Comparison of ENCODE assay signal across 13 cellular contexts in genomic region chr22:17214416-17215043, GRCh38. TPM values are rescaled to one million over a fixed set of nuclear protein-coding genes. Genes with fewer than 3 reads are reported as not detected.
DNase-seq lines count a peak whose midpoint lies in the region; ATAC-seq, FAIRE-seq and TF ChIP-seq lines count a peak whose summit lies in the region.
"Had no signal": no experiment of that assay in that cellular context is flagged by ENCODE, and none has a peak within 500 bp of the region (broad histone marks: within the 10 kb centered on the region; RNA-seq: fewer than 3 reads in every experiment).

No MANE protein-coding gene starts in this region.

- WGBS in right lobe of liver (ENCODE audit: insufficient coverage, low coverage, low lambda C conversion rate, missing lambda C conversion rate) = 83% methylated on average over 5 of the region's 5 CpGs
- WGBS in HepG2 (ENCODE audit: low lambda C conversion rate) = 47% methylated on average over 4 of the region's 5 CpGs

- POLR2A ChIA-PET in HepG2 (lab: Yijun Ruan, JAX) = no interaction called here

- H3K4me1 Mint-ChIP-seq in T-helper 17 cell = peaks cover 43% of the 10 kb centered on the region

- BruUV-seq in HepG2 (replicated peaks; lab: Mats Ljungman, UMichigan) = no TSS peak

- no peaks in the 10 kb centered on the region for H4K20me1 ChIP-seq in HepG2 (ENCODE audit: insufficient read depth, low read length)

- no peak for FAIRE-seq in HepG2 (lab: Jason Lieb, UNC)

- H3K27me3 ChIP-seq in right lobe of liver (no peaks in the 10 kb centered on the region), HepG2 (ENCODE audit: control insufficient read depth in 1 of 2, insufficient read depth in 2 of 2, low read length in 2 of 2) (no peaks in the 10 kb centered on the region)
- H3K27me3 ChIP-seq: colonic mucosa, ovary had no signal

- no peak for TF ChIP-seq RAD21 in HepG2 (CRISPR knock-in tag; IDR thresholded peaks at IDR 0.05)

- no peaks in the 10 kb centered on the region for H3K79me2 ChIP-seq in HepG2 (ENCODE audit: insufficient read depth, low read length)

- peak in 1 of 3 donors; percentile 17 for DNase-seq in right lobe of liver
- no peak for DNase-seq in HepG2 (ENCODE audit: low spot score)
- no peak for DNase-seq in T-helper 17 cell
- no peak for DNase-seq in left lobe of liver (ENCODE audit: low spot score)
- no peak for DNase-seq in NCI-H524 (lab: John Stamatoyannopoulos, UW)
- DNase-seq in 8988T = no peak
- DNase-seq: activated gamma-delta T cell, GDM1 had no signal

- H3K4me3 Mint-ChIP-seq in T-helper 17 cell = no peak overlapping the region

- TF ChIP-seq CTCF in right lobe of liver (IDR thresholded peaks at IDR 0.05) = no peak
- TF ChIP-seq CTCF in HepG2 (CRISPR knock-in tag; IDR thresholded peaks at IDR 0.05) = no peak

- ATAC-seq in right lobe of liver (peak; percentile 8 to 30 (median 14)), HepG2 (no peak; the same call in 2 of the 3 replicates), T-helper 17 cell (no peak), left lobe of liver (peak; percentile 21), GM19395 (IDR thresholded peaks at IDR 0.05; ENCODE audit: unreplicated experiment) (no peak), HG02938 (IDR thresholded peaks at IDR 0.05; ENCODE audit: unreplicated experiment) (no peak)
- ATAC-seq: Panc1 had no signal

- no peaks in the 10 kb centered on the region for H3K36me3 ChIP-seq in right lobe of liver
- no peaks in the 10 kb centered on the region for H3K36me3 ChIP-seq in HepG2 (replicated peaks in 1 of 2; ENCODE audit: control insufficient read depth in 1 of 2, insufficient read depth in 2 of 2, low read length in 2 of 2)
- H3K36me3 ChIP-seq: colonic mucosa, ovary had no signal

- in situ Hi-C loops in HepG2 (cut with HindIII; ENCODE audit: extremely low pct_ligation_motif_present, low pct_unique_long_range_greater_than_20kb) = no loop called here

- CTCF ChIA-PET in HepG2 (lab: Yijun Ruan, JAX; ENCODE audit: low intra/inter-chr PET ratio, low total read pairs) = no interaction called here

- peak overlapping the region; percentile 92 for H3K27ac Mint-ChIP-seq in T-helper 17 cell

- H3K9me3 ChIP-seq in right lobe of liver = no peaks in the 10 kb centered on the region
- no peaks in the 10 kb centered on the region for H3K9me3 ChIP-seq in HepG2 (ENCODE audit: low read length)
- no peaks in the 10 kb centered on the region for H3K9me3 ChIP-seq in T-helper 17 cell (ENCODE audit: control insufficient read depth, low read length, poor library complexity, severe bottlenecking)
- H3K9me3 ChIP-seq: colonic mucosa, ovary had no signal

- no peaks in the 10 kb centered on the region for H3K4me1 ChIP-seq in right lobe of liver
- no peaks in the 10 kb centered on the region for H3K4me1 ChIP-seq in HepG2 (ENCODE audit: insufficient read depth, low read length)
- H3K4me1 ChIP-seq: colonic mucosa had no signal

- H3K27me3 Mint-ChIP-seq in T-helper 17 cell = no peaks in the 10 kb centered on the region

- H3K4me2 ChIP-seq in HepG2 (ENCODE audit: low read depth, low read length) = no peak overlapping the region

- TF ChIP-seq EP300 in HepG2 (IDR thresholded peaks at IDR 0.05; ENCODE audit: low read depth in 2 of 2, low read length in 2 of 2) (no peak), HepG2 (CRISPR knock-in tag; IDR thresholded peaks at IDR 0.05; ENCODE audit: borderline replicate concordance) (no peak)

- H3K9ac ChIP-seq in HepG2 (ENCODE audit: insufficient read depth, low read depth, low read length) = no peak overlapping the region

- no peaks in the 10 kb centered on the region for H3K36me3 Mint-ChIP-seq in T-helper 17 cell (ENCODE audit: low read depth)

- no peak overlapping the region for H2AFZ ChIP-seq in HepG2 (ENCODE audit: low read length)

- H3K27ac ChIP-seq in right lobe of liver (no peak overlapping the region), HepG2 (ENCODE audit: extremely low read length, insufficient read depth, low read length) (no peak overlapping the region)
- H3K27ac ChIP-seq: colonic mucosa, ovary had no signal

- no peak for TF ChIP-seq POLR2A in right lobe of liver (IDR thresholded peaks at IDR 0.05)
- TF ChIP-seq POLR2A in HepG2 (IDR thresholded peaks at IDR 0.05; ENCODE audit: insufficient read depth in 1 of 2, low read depth in 2 of 2, low read length in 2 of 2) = no peak

- intact Hi-C loops in right lobe of liver (cut with DNase I) = no loop called here
- intact Hi-C loops in HepG2 (cut with micrococcal nuclease; ENCODE audit: unreplicated experiment) = no loop called here

- H3K4me3 ChIP-seq in right lobe of liver (no peak overlapping the region), HepG2 (replicated peaks in 1 of 3; ENCODE audit: insufficient read depth in 1 of 3, low read depth in 2 of 3, low read length in 3 of 3) (no peak overlapping the region)
- H3K4me3 ChIP-seq: colonic mucosa, ovary had no signal

TF ChIP-seq in HepG2, 621 proteins besides CTCF, POLR2A, EP300 and RAD21 (continues in another document):
- TF ChIP-seq SMYD3 (CRISPR knock-in tag; IDR thresholded peaks at IDR 0.05) (no peak), SRSF9 (IDR thresholded peaks at IDR 0.05; ENCODE audit: borderline replicate concordance, insufficient read depth, low read depth, low read length, poor library complexity, severe bottlenecking) (no peak), KLF6 (CRISPR knock-in tag; IDR thresholded peaks at IDR 0.05) (no peak), ZNF790 (CRISPR knock-in tag; IDR thresholded peaks at IDR 0.05; ENCODE audit: borderline replicate concordance) (no peak), ZFX (CRISPR knock-in tag; IDR thresholded peaks at IDR 0.05; ENCODE audit: low read depth) (no peak), GATAD1 (CRISPR knock-in tag; IDR thresholded peaks at IDR 0.05) (no peak), REPIN1 (CRISPR knock-in tag; IDR thresholded peaks at IDR 0.05; ENCODE audit: borderline replicate concordance, low read depth) (no peak), SP2 (CRISPR knock-in tag; IDR thresholded peaks at IDR 0.05) (no peak), ZNF546 (CRISPR knock-in tag; conservative IDR thresholded peaks at IDR 0.05) (no peak), ZNF747 (CRISPR knock-in tag; IDR thresholded peaks at IDR 0.05; ENCODE audit: borderline replicate concordance) (no peak), NAIF1 (CRISPR knock-in tag; IDR thresholded peaks at IDR 0.05; ENCODE audit: borderline replicate concordance) (no peak), TBP (CRISPR knock-in tag; IDR thresholded peaks at IDR 0.05) (no peak), NCOA5 (CRISPR knock-in tag; IDR thresholded peaks at IDR 0.05) (no peak), CEBPG (CRISPR knock-in tag; IDR thresholded peaks at IDR 0.05) (no peak)

RNA-seq across cellular contexts. Expression of gene ADA2, which starts 4.7 kb away (rescaled TPM):
- total RNA-seq in right lobe of liver (10 to 100 TPM in 2 of 6 experiments, 1 to 10 TPM in 4; 5.3 to 25.8 (median 8.8) TPM), HepG2 (2016; rRNA removed; fragmentation: Illumina TruSeq; extraction: Trizol) (not detected in 2 replicates), T-helper 17 cell (10 to 100 TPM; 57.2 to 88.5 TPM), left lobe of liver (5.7 TPM)
- not detected in 2 replicates for total RNA-seq in HepG2 (2016; cell fraction: cytosol; rRNA removed; fragmentation: Illumina TruSeq; extraction: Trizol; ENCODE audit: low read depth)
- total RNA-seq in HepG2 (2016; cell fraction: insoluble cytoplasmic fraction; rRNA removed; fragmentation: Illumina TruSeq; extraction: Trizol) = not detected in 2 replicates
- not detected in 2 replicates for total RNA-seq in HepG2 (2016; cell fraction: membrane; rRNA removed; fragmentation: Illumina TruSeq; extraction: Trizol)
- total RNA-seq in HepG2 (2016; cell fraction: nucleus; rRNA removed; fragmentation: Illumina TruSeq; extraction: Trizol) = not detected in 2 replicates
- not detected in 2 replicates for polyA plus RNA-seq in HepG2 (2011; rRNA removed)
- polyA plus RNA-seq in HepG2 (2011; cell fraction: cytosol; rRNA removed) = not detected in 2 replicates
- polyA plus RNA-seq in HepG2 (2011; cell fraction: nucleus; rRNA removed) = not detected in 2 replicates
- not detected in 2 replicates for polyA plus RNA-seq in HepG2 (2012)
- polyA plus RNA-seq in HepG2 (2016; cell fraction: cytosol; fragmentation: Illumina TruSeq; extraction: Trizol; ENCODE audit: low read depth) = not detected in 2 replicates
- not detected in 2 replicates for polyA plus RNA-seq in HepG2 (2016; cell fraction: insoluble cytoplasmic fraction; fragmentation: Illumina TruSeq; extraction: Trizol; ENCODE audit: low read depth)
- polyA plus RNA-seq in HepG2 (2016; cell fraction: membrane; fragmentation: Illumina TruSeq; extraction: Trizol; ENCODE audit: low read depth) = not detected in 2 replicates
- polyA plus RNA-seq in HepG2 (2016; cell fraction: nucleus; fragmentation: Illumina TruSeq; extraction: Trizol; ENCODE audit: insufficient read depth, low read depth) = not detected in 2 replicates
- not detected in 2 replicates for polyA minus RNA-seq in HepG2 (2011; rRNA and poly(A)+ RNA removed; ENCODE audit: low replicate concordance)
- not detected in 2 replicates for polyA minus RNA-seq in HepG2 (2011; cell fraction: cytosol; rRNA and poly(A)+ RNA removed)
- polyA minus RNA-seq in HepG2 (2011; cell fraction: nucleus; rRNA and poly(A)+ RNA removed) = not detected in 2 replicates

RNA-seq across cellular contexts. Expression of gene HDHD5, which starts 55.5 kb away (rescaled TPM):
- total RNA-seq in right lobe of liver (10 to 100 TPM; 19.4 to 44.5 (median 30.2) TPM), HepG2 (2016; rRNA removed; fragmentation: Illumina TruSeq; extraction: Trizol) (not detected in 2 replicates), T-helper 17 cell (10 to 100 TPM; 16.7 to 17.4 TPM), left lobe of liver (31.7 TPM)
- total RNA-seq in HepG2 (2016; cell fraction: cytosol; rRNA removed; fragmentation: Illumina TruSeq; extraction: Trizol; ENCODE audit: low read depth) = not detected in 2 replicates
- not detected in 2 replicates for total RNA-seq in HepG2 (2016; cell fraction: insoluble cytoplasmic fraction; rRNA removed; fragmentation: Illumina TruSeq; extraction: Trizol)
- total RNA-seq in HepG2 (2016; cell fraction: membrane; rRNA removed; fragmentation: Illumina TruSeq; extraction: Trizol) = not detected in 2 replicates
- total RNA-seq in HepG2 (2016; cell fraction: nucleus; rRNA removed; fragmentation: Illumina TruSeq; extraction: Trizol) = not detected in 2 replicates
- not detected in 2 replicates for polyA plus RNA-seq in HepG2 (2011; rRNA removed)
- not detected in 2 replicates for polyA plus RNA-seq in HepG2 (2011; cell fraction: cytosol; rRNA removed)
- polyA plus RNA-seq in HepG2 (2011; cell fraction: nucleus; rRNA removed) = not detected in 2 replicates
- not detected in 2 replicates for polyA plus RNA-seq in HepG2 (2012)
- polyA plus RNA-seq in HepG2 (2016; cell fraction: cytosol; fragmentation: Illumina TruSeq; extraction: Trizol; ENCODE audit: low read depth) = not detected in 2 replicates
- not detected in 2 replicates for polyA plus RNA-seq in HepG2 (2016; cell fraction: insoluble cytoplasmic fraction; fragmentation: Illumina TruSeq; extraction: Trizol; ENCODE audit: low read depth)
- polyA plus RNA-seq in HepG2 (2016; cell fraction: membrane; fragmentation: Illumina TruSeq; extraction: Trizol; ENCODE audit: low read depth) = not detected in 2 replicates
- not detected in 2 replicates for polyA plus RNA-seq in HepG2 (2016; cell fraction: nucleus; fragmentation: Illumina TruSeq; extraction: Trizol; ENCODE audit: insufficient read depth, low read depth)
- 0.34 and 36.3 TPM in 2 replicates for polyA minus RNA-seq in HepG2 (2011; rRNA and poly(A)+ RNA removed; ENCODE audit: low replicate concordance)
- polyA minus RNA-seq in HepG2 (2011; cell fraction: cytosol; rRNA and poly(A)+ RNA removed) = 0.69 and 0.79 TPM in 2 replicates
- 0.52 TPM in 1 of 2 replicates, not detected in the other for polyA minus RNA-seq in HepG2 (2011; cell fraction: nucleus; rRNA and poly(A)+ RNA removed)

Comparison
In these comparisons a context has a peak if more than half of its experiments do, and no peak if none do; other contexts are left out.
1. ATAC-seq: peak in right lobe of liver (4 of 4) and left lobe of liver (single experiment); none in HepG2 (single experiment), T-helper 17 cell (single experiment), GM19395 (single experiment) and HG02938 (single experiment).
2. RNA of gene HDHD5, which starts 55.5 kb away (total RNA-seq): 31.7 TPM in left lobe of liver (single experiment), 19.4 to 44.5 TPM in right lobe of liver and 16.7 to 17.4 TPM in T-helper 17 cell; not detected in HepG2; every median in the first group is over 10 times any median in the second.